Comparison of ENCODE assay signal across 1 cellular context in the genomic region with DNA sequence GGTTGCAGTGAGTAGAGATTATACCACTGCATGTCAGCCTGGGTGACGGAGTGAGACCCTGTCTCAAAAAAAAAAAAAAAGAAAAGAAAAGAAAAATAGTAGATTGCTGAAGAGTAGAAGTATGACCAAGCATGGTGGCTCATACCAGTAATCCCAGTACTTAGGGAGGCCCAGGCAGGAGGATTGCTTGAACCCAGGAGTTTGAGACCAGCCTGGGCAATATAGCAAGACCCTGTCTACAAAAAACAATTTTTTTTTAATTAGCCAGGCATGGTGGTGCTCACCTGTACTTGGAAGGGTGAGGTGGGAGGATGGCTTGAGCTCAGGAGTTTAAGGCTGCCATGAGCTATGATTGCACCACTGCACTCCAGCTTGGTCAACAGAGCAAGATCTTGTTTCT.
TF ChIP-seq lines count a peak whose summit lies in the region.

No MANE protein-coding gene starts in this region.

TF ChIP-seq in IMR-90, 13 proteins besides CTCF, POLR2A, EP300 and RAD21:
- TF ChIP-seq CHD1 (IDR thresholded peaks at IDR 0.05; ENCODE audit: low read depth, low read length) (no peak), RCOR1 (IDR thresholded peaks at IDR 0.05; ENCODE audit: insufficient replicate concordance, low read length) (no peak), CEBPB (IDR thresholded peaks at IDR 0.05; ENCODE audit: low read depth, low read length) (no peak), BHLHE40 (IDR thresholded peaks at IDR 0.05; ENCODE audit: low read depth, low read length) (no peak)
- TF ChIP-seq, protein P1, sequence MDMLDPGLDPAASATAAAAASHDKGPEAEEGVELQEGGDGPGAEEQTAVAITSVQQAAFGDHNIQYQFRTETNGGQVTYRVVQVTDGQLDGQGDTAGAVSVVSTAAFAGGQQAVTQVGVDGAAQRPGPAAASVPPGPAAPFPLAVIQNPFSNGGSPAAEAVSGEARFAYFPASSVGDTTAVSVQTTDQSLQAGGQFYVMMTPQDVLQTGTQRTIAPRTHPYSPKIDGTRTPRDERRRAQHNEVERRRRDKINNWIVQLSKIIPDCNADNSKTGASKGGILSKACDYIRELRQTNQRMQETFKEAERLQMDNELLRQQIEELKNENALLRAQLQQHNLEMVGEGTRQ (IDR thresholded peaks at IDR 0.05; ENCODE audit: low read depth, low read length): no peak
TF ChIP-seq in IMR-90: peak in this region for 0.
